10 cellular contexts compared by ENCODE assay signal in genomic region chr2:39411186-39411944, GRCh38. TPM values are rescaled to one million over a fixed set of nuclear protein-coding genes. Genes with fewer than 3 reads are reported as not detected.
DNase-seq lines count a peak whose midpoint lies in the region; ATAC-seq and TF ChIP-seq lines count a peak whose summit lies in the region.
"Had no signal": no experiment of that assay in that cellular context is flagged by ENCODE, and none has a peak within 500 bp of the region (broad histone marks: within the 10 kb centered on the region; RNA-seq: fewer than 3 reads in every experiment).

No MANE protein-coding gene starts in this region.

- no peak for DNase-seq in Right ventricle myocardium superior
- no peak for DNase-seq in left ventricle myocardium superior
- DNase-seq in SK-MEL-5 (ENCODE audit: low read depth, low spot score): peak; percentile 38
- peak; percentile 48 for DNase-seq in glomerular endothelial cell (ENCODE audit: extremely low read depth, low read depth, low spot score)
- DNase-seq in upper lobe of right lung: no peak
- DNase-seq in left colon: no peak
- no peak for DNase-seq in adrenal gland
- DNase-seq in NCI-H2081 (lab: John Stamatoyannopoulos, UW): no peak
- DNase-seq: CD4-positive, alpha-beta memory T cell had no signal

- in situ Hi-C loops in SK-MEL-5 (cut with HindIII; ENCODE audit: low pct_unique_long_range_greater_than_20kb, low sequenced_read_pairs): no loop called here

- ATAC-seq in Right ventricle myocardium superior (ENCODE audit: poor library complexity) (peak; percentile 7), left ventricle myocardium superior (no peak), upper lobe of right lung (peak; percentile 41), left colon (no peak)

- H3K9me3 ChIP-seq in upper lobe of right lung (no peaks in the 10 kb centered on the region), adrenal gland (replicated peaks in 1 of 3) (no peaks in the 10 kb centered on the region)

- no peak for TF ChIP-seq POLR2A in adrenal gland (IDR thresholded peaks at IDR 0.05)

- TF ChIP-seq CTCF in upper lobe of right lung (IDR thresholded peaks at IDR 0.05): no peak
- no peak for TF ChIP-seq CTCF in adrenal gland (IDR thresholded peaks at IDR 0.05)

- 63 to 68% (median 65%) methylated on average over 10 of the region's 10 CpGs for WGBS in adrenal gland, 4 donors

- H3K4me1 ChIP-seq in upper lobe of right lung (peaks cover 46% of the 10 kb centered on the region), adrenal gland (replicated peaks in 1 of 2) (peaks cover 29 to 85% of the 10 kb centered on the region in 2 donors)

- H3K27ac ChIP-seq in upper lobe of right lung: peak overlapping the region; percentile 18
- peak overlapping the region in 1 of 5 donors; percentile 50 for H3K27ac ChIP-seq in adrenal gland
- H3K27ac ChIP-seq: HL-60 had no signal

- H3K27me3 ChIP-seq in upper lobe of right lung: no peaks in the 10 kb centered on the region
- no peaks in the 10 kb centered on the region for H3K27me3 ChIP-seq in adrenal gland

- intact Hi-C loops in Right ventricle myocardium superior (cut with DNase I) (no loop called here), left ventricle myocardium superior (cut with micrococcal nuclease) (no loop called here), upper lobe of right lung (cut with DNase I) (no loop called here), left colon (cut with DNase I, micrococcal nuclease) (no loop called here), adrenal gland (cut with DNase I) (no loop called here)

- no peak overlapping the region for H3K4me3 ChIP-seq in upper lobe of right lung
- H3K4me3 ChIP-seq in adrenal gland: no peak overlapping the region

- no peaks in the 10 kb centered on the region for H3K36me3 ChIP-seq in upper lobe of right lung
- H3K36me3 ChIP-seq in adrenal gland (replicated peaks in 1 of 2): no peaks in the 10 kb centered on the region

RNA-seq across cellular contexts. Expression of gene MAP4K3, which starts 25.7 kb away (rescaled TPM):
- 37.8 TPM for total RNA-seq in Right ventricle myocardium superior
- 31.4 TPM for total RNA-seq in left ventricle myocardium superior
- 68.4 and 73.1 TPM in 2 replicates for total RNA-seq in SK-MEL-5 (2014; rRNA removed; shearing (Covaris generic))
- 25.8 and 39.0 TPM in 2 replicates for polyA plus RNA-seq in SK-MEL-5 (2015; cell fraction: cytosol; rRNA removed)
- 45.6 and 68.0 TPM in 2 replicates for polyA plus RNA-seq in SK-MEL-5 (2015; cell fraction: nucleus; rRNA removed)
- 20.4 and 40.7 TPM in 2 replicates for total RNA-seq in glomerular endothelial cell
- 55.5 TPM for total RNA-seq in upper lobe of right lung
- total RNA-seq in left colon: 10 to 100 TPM; 29.4 to 30.0 TPM
- 10 to 100 TPM; 27.3 to 79.7 (median 45.0) TPM for total RNA-seq in adrenal gland
- polyA plus RNA-seq in adrenal gland: 10 to 100 TPM; 15.4 to 36.4 (median 16.7) TPM

Comparison
In these comparisons a context has a peak if more than half of its experiments do, and no peak if none do; other contexts are left out.
1. ATAC-seq: peak in Right ventricle myocardium superior (single experiment) and upper lobe of right lung (single experiment); none in left ventricle myocardium superior (single experiment) and left colon (single experiment).
2. DNase-seq: peak in SK-MEL-5 (single experiment) and glomerular endothelial cell (single experiment); none in Right ventricle myocardium superior (single experiment), left ventricle myocardium superior (single experiment), upper lobe of right lung (single experiment), left colon (0 of 2), adrenal gland (0 of 7) and NCI-H2081 (0 of 2).